In the genomic region with DNA sequence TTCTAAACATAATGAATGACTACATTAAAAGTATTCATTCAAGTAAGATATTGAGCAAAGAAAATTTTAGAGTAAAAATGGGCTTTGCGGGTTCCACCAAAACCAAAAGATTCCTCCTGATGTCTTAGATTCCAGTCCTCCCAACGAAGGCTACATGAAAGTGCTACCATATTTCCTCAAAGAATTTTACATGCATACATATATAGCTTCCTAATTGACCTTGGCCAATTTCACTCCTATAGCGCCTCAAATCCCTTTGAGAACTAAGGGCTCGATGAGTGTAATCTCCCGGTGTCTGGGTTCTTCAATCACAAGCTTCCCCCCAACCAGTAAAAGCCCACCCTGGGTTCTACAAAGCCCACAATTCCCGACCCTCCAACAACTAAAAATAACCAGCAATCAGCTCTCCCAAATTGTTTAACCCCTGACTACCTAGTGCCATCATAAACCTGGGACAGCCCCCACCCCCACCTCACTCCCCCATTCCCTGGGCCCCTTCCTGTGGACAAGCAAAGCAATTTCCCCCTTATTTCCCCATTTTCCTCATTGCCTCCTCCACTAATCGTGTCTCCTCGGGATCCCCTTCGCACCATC, we compare ENCODE assay signal across 8 cellular contexts. TPM values are rescaled to one million over a fixed set of nuclear protein-coding genes. Genes with fewer than 3 reads are reported as not detected.
DNase-seq lines count a peak whose midpoint lies in the region; ATAC-seq, FAIRE-seq and TF ChIP-seq lines count a peak whose summit lies in the region.

No MANE protein-coding gene starts in this region.

- intact Hi-C loops in PC-3 (cut with micrococcal nuclease) (loop anchor here (1.0 to 2.0 kb wide), 2 partner anchors 24 to 86 kb away; no protein-coding TSS in a partner anchor), pancreas (cut with DNase I) (no loop called here)

- H3K27me3 ChIP-seq in DND-41 (ENCODE audit: insufficient read depth, low read length, poor library complexity) (no peaks in the 10 kb centered on the region), PC-3 (ENCODE audit: low read length) (no peaks in the 10 kb centered on the region), pancreas (no peaks in the 10 kb centered on the region)

- 20 to 29% methylated on average over 9 of the region's 9 CpGs for WGBS in pancreas, 2 donors

- DNase-seq in DND-41 (no peak), PC-3 (no peak), epithelial cell of esophagus (ENCODE audit: low read depth) (no peak), pancreas (no peak), OCI-M2 (lab: John Stamatoyannopoulos, UW; ENCODE audit: unreplicated experiment) (no peak), DMS153 treated with DMSO at 0.1 percent for 48 hours (lab: John Stamatoyannopoulos, UW; ENCODE audit: unreplicated experiment) (no peak), iPS-NIHi7 (ENCODE audit: extremely low spot score) (no peak)
- DNase-seq in stimulated activated CD4-positive, alpha-beta T cell treated with anti-CD3 and anti-CD28 coated beads, Interleukin-4, amount 100 ng/mL, for 4 hours = no peak

- H3K9me2 ChIP-seq in PC-3 (replicated peaks; ENCODE audit: low read length) = no peaks in the 10 kb centered on the region

- ATAC-seq in DND-41 (ENCODE audit: insufficient read depth, low read depth) (no peak), PC-3 (no peak), pancreas (no peak)

- CTCF ChIA-PET in PC-3 (lab: Charles Lee) = interaction anchor here (0.5 to 0.6 kb wide), 2 partner anchors 180 to 210 kb away, joined by 3 read pairs; no protein-coding TSS in a partner anchor

- H3K4me2 ChIP-seq in DND-41 (ENCODE audit: insufficient read depth, low read length) (peak overlapping the region; percentile 73), PC-3 (ENCODE audit: low read length) (peak overlapping the region; percentile 94)

- H3K9ac ChIP-seq in DND-41 (ENCODE audit: low read depth, low read length) (peak overlapping the region; percentile 87), PC-3 (ENCODE audit: low read length) (peak overlapping the region; percentile 89)

- no peaks in the 10 kb centered on the region for H3F3A ChIP-seq in PC-3 (ENCODE audit: low read length, unreplicated experiment)

- H3K4me3 ChIP-seq in DND-41 (ENCODE audit: low read depth in 1 of 2, low read length in 2 of 2) (peak overlapping the region; percentile 59 to 85; a peak in 3 of 4 replicates), PC-3 (ENCODE audit: low read length) (peak overlapping the region; percentile 95), epithelial cell of esophagus (ENCODE audit: low read length) (peak overlapping the region; percentile 80), pancreas (peak overlapping the region; percentile 29 to 91 (median 82))

- TF ChIP-seq CTCF in DND-41 (IDR thresholded peaks at IDR 0.05; ENCODE audit: borderline replicate concordance, extremely low read depth, low read length, poor library complexity, severe bottlenecking) (no peak), PC-3 (conservative IDR thresholded peaks at IDR 0.05; ENCODE audit: low read depth, low read length) (no peak), epithelial cell of esophagus (IDR thresholded peaks at IDR 0.05; ENCODE audit: insufficient read depth, low read depth, low read length, missing control alignments) (no peak), pancreas (IDR thresholded peaks at IDR 0.05) (no peak)

- FAIRE-seq in pancreas (lab: Jason Lieb, UNC) = no peak

- BruUV-seq in PC-3 (replicated peaks; lab: Mats Ljungman, UMichigan) = no TSS peak

- H3K9me3 ChIP-seq in DND-41 (ENCODE audit: insufficient read depth, low read length, severe bottlenecking) (no peaks in the 10 kb centered on the region), PC-3 (ENCODE audit: low read length) (no peaks in the 10 kb centered on the region), pancreas (no peaks in the 10 kb centered on the region)

- H4K20me1 ChIP-seq in DND-41 (ENCODE audit: insufficient read depth, low read length) (peaks cover 7% of the 10 kb centered on the region; the same call in 1 of the 2 replicates), PC-3 (ENCODE audit: low read length) (peaks cover 48% of the 10 kb centered on the region)

- H3K36me3 ChIP-seq in DND-41 (ENCODE audit: insufficient read depth, low read length) = no peaks in the 10 kb centered on the region
- no peaks in the 10 kb centered on the region for H3K36me3 ChIP-seq in PC-3 (ENCODE audit: low read depth, low read length)
- H3K36me3 ChIP-seq in pancreas = no peaks in the 10 kb centered on the region

- H2AFZ ChIP-seq in DND-41 (ENCODE audit: low read depth, low read length) = peak overlapping the region; percentile 87
- H2AFZ ChIP-seq in PC-3 (ENCODE audit: low read length) = peak overlapping the region; percentile 44; the same call in 1 of the 2 replicates

- H3K79me2 ChIP-seq in DND-41 (ENCODE audit: insufficient read depth, low read length) (peaks cover 60% of the 10 kb centered on the region), PC-3 (ENCODE audit: low read length) (peaks cover 60% of the 10 kb centered on the region)

- POLR2A ChIA-PET in PC-3 (lab: Charles Lee; ENCODE audit: unreplicated experiment) = interaction anchor here (0.6 kb wide), 1 partner anchor 130 kb away, joined by 3 read pairs; no protein-coding TSS in a partner anchor

- H3K27ac ChIP-seq in DND-41 (ENCODE audit: low read length) (peak overlapping the region; percentile 74; the same call in 1 of the 2 replicates), PC-3 (ENCODE audit: low read length) (peak overlapping the region; percentile 31; the same call in 1 of the 2 replicates), pancreas (peak overlapping the region; percentile 86 to 99 (median 95))

- peaks cover 32% of the 10 kb centered on the region for H3K4me1 ChIP-seq in DND-41 (ENCODE audit: insufficient read depth, low read length)
- H3K4me1 ChIP-seq in PC-3 (ENCODE audit: insufficient read depth, low read length) = peaks cover 41% of the 10 kb centered on the region
- H3K4me1 ChIP-seq in pancreas = peaks cover 16 to 36% (median 28%) of the 10 kb centered on the region in 3 donors

RNA-seq across cellular contexts. Expression of gene SIK3, which starts 1.2 kb away (rescaled TPM):
- total RNA-seq in PC-3 (2014; rRNA removed) (14.5 and 17.4 TPM in 2 replicates), pancreas (10 to 100 TPM; 22.5 to 27.3 (median 25.2) TPM)
- 10 to 100 TPM; 11.1 to 16.2 TPM for polyA plus RNA-seq in pancreas

RNA-seq across cellular contexts. Expression of gene PAFAH1B2, which starts 47.0 kb away (rescaled TPM):
- total RNA-seq in PC-3 (2014; rRNA removed) (88.6 and 91.6 TPM in 2 replicates), pancreas (10 to 100 TPM; 21.8 to 47.7 (median 29.1) TPM)
- 10 to 100 TPM; 14.8 to 19.4 TPM for polyA plus RNA-seq in pancreas

Comparison
In these comparisons a context has a peak if more than half of its experiments do, and no peak if none do; other contexts are left out.
1. H3K27ac ChIP-seq: peak in every context shown above with its lines; median percentile 95 in pancreas; 74 in DND-41; 31 in PC-3.